ENCODE assay signal across 27 cellular contexts in genomic region chr10:2631557-2631956, GRCh38.
"Had no signal": no experiment of that assay in that cellular context is flagged by ENCODE, and none has a peak within 500 bp of the region (broad histone marks: within the 10 kb centered on the region; RNA-seq: fewer than 3 reads in every experiment).

No MANE protein-coding gene starts in this region.

- H3K36me3 ChIP-seq: ascending aorta, MG63 had no signal

- H3K27ac Mint-ChIP-seq: activated CD4-positive, alpha-beta T cell treated with anti-CD3 and anti-CD28 coated beads, Interleukin-2, amount 10 ng/mL, durations not matched to agents 24 days and 14 days; activated CD8-positive, alpha-beta memory T cell treated with anti-CD3 and anti-CD28 coated beads, Interleukin-2, amount 10 ng/mL, durations not matched to agents 7 days and 5 days; activated naive CD4-positive, alpha-beta T cell treated with anti-CD3 and anti-CD28 coated beads, Interleukin-2, amount 50 U/mL, for 72 hours; activated naive CD8-positive, alpha-beta T cell treated with anti-CD3 and anti-CD28 coated beads, Interleukin-2, amount 50 U/mL, for 24 hours; activated T-cell treated with anti-CD3 and anti-CD28 coated beads, Interleukin-2, amount 50 U/mL, for 24 hours; T-helper 17 cell; WTC11 had no signal

- H3K4me2 ChIP-seq: PC-9 had no signal

- H3K27me3 ChIP-seq: ascending aorta, body of pancreas had no signal

- H3K9me3 ChIP-seq: ascending aorta, body of pancreas, MG63 had no signal

- H3K36me3 Mint-ChIP-seq: activated CD8-positive, alpha-beta memory T cell treated with anti-CD3 and anti-CD28 coated beads, Interleukin-2, amount 10 ng/mL, durations not matched to agents 7 days and 5 days; activated naive CD4-positive, alpha-beta T cell treated with anti-CD3 and anti-CD28 coated beads, Interleukin-2, amount 50 U/mL, for 72 hours; WTC11 had no signal

- ATAC-seq: activated CD8-positive, alpha-beta memory T cell treated with anti-CD3 and anti-CD28 coated beads, Interleukin-2, amount 10 ng/mL, durations not matched to agents 7 days and 5 days; activated naive CD4-positive, alpha-beta T cell treated with anti-CD3 and anti-CD28 coated beads, Interleukin-2, amount 50 U/mL, for 72 hours; activated naive CD8-positive, alpha-beta T cell treated with anti-CD3 and anti-CD28 coated beads, Interleukin-2, amount 50 U/mL, for 24 hours; body of pancreas; T-helper 17 cell; WTC11 had no signal

- H3K4me1 ChIP-seq: ascending aorta, body of pancreas had no signal

- H3K27ac ChIP-seq: ascending aorta, body of pancreas, PC-9 had no signal

- H3K4me3 Mint-ChIP-seq: activated CD4-positive, alpha-beta T cell treated with anti-CD3 and anti-CD28 coated beads, Interleukin-2, amount 10 ng/mL, durations not matched to agents 24 days and 14 days; activated CD8-positive, alpha-beta memory T cell treated with anti-CD3 and anti-CD28 coated beads, Interleukin-2, amount 10 ng/mL, durations not matched to agents 7 days and 5 days; activated naive CD8-positive, alpha-beta T cell treated with anti-CD3 and anti-CD28 coated beads, Interleukin-2, amount 50 U/mL, for 24 hours; activated T-cell treated with anti-CD3 and anti-CD28 coated beads, Interleukin-2, amount 50 U/mL, for 24 hours; T-helper 17 cell; WTC11 had no signal

- H3K9me3 Mint-ChIP-seq: activated CD4-positive, alpha-beta T cell treated with anti-CD3 and anti-CD28 coated beads, Interleukin-2, amount 10 ng/mL, durations not matched to agents 24 days and 14 days; activated naive CD4-positive, alpha-beta T cell treated with anti-CD3 and anti-CD28 coated beads, Interleukin-2, amount 50 U/mL, for 72 hours; activated naive CD8-positive, alpha-beta T cell treated with anti-CD3 and anti-CD28 coated beads, Interleukin-2, amount 50 U/mL, for 24 hours; activated T-cell treated with anti-CD3 and anti-CD28 coated beads, Interleukin-2, amount 50 U/mL, for 24 hours; WTC11 had no signal

- H2AFZ ChIP-seq: PC-9 had no signal

- H3K27me3 Mint-ChIP-seq: activated CD4-positive, alpha-beta T cell treated with anti-CD3 and anti-CD28 coated beads, Interleukin-2, amount 10 ng/mL, durations not matched to agents 24 days and 14 days; activated CD8-positive, alpha-beta memory T cell treated with anti-CD3 and anti-CD28 coated beads, Interleukin-2, amount 10 ng/mL, durations not matched to agents 7 days and 5 days had no signal

- H3K4me1 Mint-ChIP-seq: activated CD4-positive, alpha-beta T cell treated with anti-CD3 and anti-CD28 coated beads, Interleukin-2, amount 10 ng/mL, durations not matched to agents 24 days and 14 days; activated CD8-positive, alpha-beta memory T cell treated with anti-CD3 and anti-CD28 coated beads, Interleukin-2, amount 10 ng/mL, durations not matched to agents 7 days and 5 days; activated naive CD8-positive, alpha-beta T cell treated with anti-CD3 and anti-CD28 coated beads, Interleukin-2, amount 50 U/mL, for 24 hours; T-helper 17 cell had no signal

- DNase-seq: activated CD4-positive, alpha-beta T cell treated with anti-CD3 and anti-CD28 coated beads, Interleukin-2, amount 10 ng/mL, durations not matched to agents 24 days and 14 days; activated CD4-positive, alpha-beta T cell treated with anti-CD3 and anti-CD28 coated beads, Interleukin-2, amount 50 U/mL, for 48 hours; activated CD4-positive, CD25-positive, alpha-beta regulatory T cell treated with anti-CD3 and anti-CD28 coated beads, Interleukin-2, amount 50 U/mL, for 72 hours; activated CD8-positive, alpha-beta memory T cell treated with anti-CD3 and anti-CD28 coated beads, Interleukin-2, amount 10 ng/mL, durations not matched to agents 7 days and 5 days; activated effector memory CD4-positive, alpha-beta T cell treated with anti-CD3 and anti-CD28 coated beads, Interleukin-2, amount 50 U/mL, for 16 hours; activated naive CD4-positive, alpha-beta T cell treated with Interleukin-2 at 50 U/mL for 16 hours; activated naive CD8-positive, alpha-beta T cell treated with anti-CD3 and anti-CD28 coated beads, Interleukin-2, amount 50 U/mL, for 24 hours; activated T-cell treated with anti-CD3 and anti-CD28 coated beads, Interleukin-2, amount 50 U/mL, for 24 hours; amniotic stem cell; body of pancreas; central memory CD4-positive, alpha-beta T cell; cortex of kidney; MG63; MV-4-11; NCI-H1092 treated with DMSO at 0.1 percent for 48 hours; NCI-H2029; NCI-H2171 treated with DMSO at 0.1 percent for 48 hours; NCI-H345; NCI-H510A; NCI-H526 treated with DMSO at 0.1 percent for 48 hours; PC-9; SHP77 treated with DMSO at 0.1 percent for 48 hours; T-helper 17 cell; T-helper 9 cell had no signal

- H3K4me3 ChIP-seq: ascending aorta, body of pancreas, MG63, PC-9 had no signal
